ENCODE assay signal across 8 cellular contexts in genomic region chr13:99200433-99201167, GRCh38. TPM values are rescaled to one million over a fixed set of nuclear protein-coding genes. Genes with fewer than 3 reads are reported as not detected.
DNase-seq lines count a peak whose midpoint lies in the region; ATAC-seq and TF ChIP-seq lines count a peak whose summit lies in the region.

A gene with protein sequence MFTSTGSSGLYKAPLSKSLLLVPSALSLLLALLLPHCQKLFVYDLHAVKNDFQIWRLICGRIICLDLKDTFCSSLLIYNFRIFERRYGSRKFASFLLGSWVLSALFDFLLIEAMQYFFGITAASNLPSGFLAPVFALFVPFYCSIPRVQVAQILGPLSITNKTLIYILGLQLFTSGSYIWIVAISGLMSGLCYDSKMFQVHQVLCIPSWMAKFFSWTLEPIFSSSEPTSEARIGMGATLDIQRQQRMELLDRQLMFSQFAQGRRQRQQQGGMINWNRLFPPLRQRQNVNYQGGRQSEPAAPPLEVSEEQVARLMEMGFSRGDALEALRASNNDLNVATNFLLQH (plus strand): TSS chr13:99200854. CDS start chr13:99200909, 55 bp downstream.

- peak; percentile 99 for DNase-seq in NCI-H1417 (lab: John Stamatoyannopoulos, UW)
- DNase-seq in SW 1271 (lab: John Stamatoyannopoulos, UW) = peak; percentile 90 to 93
- peak; percentile 98 for DNase-seq in activated naive CD8-positive, alpha-beta T cell treated with anti-CD3 and anti-CD28 coated beads, Interleukin-2, amount 50 U/mL, for 24 hours
- DNase-seq in cardiac muscle cell (ENCODE audit: low read depth in 1 of 2, low spot score in 1 of 2) = peak; percentile 96 to 97
- DNase-seq in pons (ENCODE audit: low spot score) = peak; percentile 96
- DNase-seq in type B pancreatic cell (ENCODE audit: extremely low spot score, unreplicated experiment) = peak; percentile 97

- no peaks in the 10 kb centered on the region for H3K27me3 ChIP-seq in cardiac muscle cell

- no peaks in the 10 kb centered on the region for H3K9me3 ChIP-seq in cardiac muscle cell (ENCODE audit: low read depth)

- TF ChIP-seq CTCF in GM12872 (IDR thresholded peaks at IDR 0.05; ENCODE audit: insufficient read depth, low read depth, low read length) (0 out of 3 replicates have a peak, but pooled peaks have one; percentile 4), cardiac muscle cell (IDR thresholded peaks at IDR 0.05; ENCODE audit: low read depth, low read length) (no peak), type B pancreatic cell (conservative IDR thresholded peaks at IDR 0.05) (peak; percentile 22)

- H3K27ac Mint-ChIP-seq in activated naive CD8-positive, alpha-beta T cell treated with anti-CD3 and anti-CD28 coated beads, Interleukin-2, amount 50 U/mL, for 24 hours = peak within 1 kb of the TSS; percentile 94
- peak within 1 kb of the TSS; percentile 99 for H3K27ac Mint-ChIP-seq in type B pancreatic cell

- H3K9me3 Mint-ChIP-seq in activated naive CD8-positive, alpha-beta T cell treated with anti-CD3 and anti-CD28 coated beads, Interleukin-2, amount 50 U/mL, for 24 hours = no peaks in the 10 kb centered on the region
- no peaks in the 10 kb centered on the region for H3K9me3 Mint-ChIP-seq in type B pancreatic cell

- H3K27me3 Mint-ChIP-seq in activated naive CD8-positive, alpha-beta T cell treated with anti-CD3 and anti-CD28 coated beads, Interleukin-2, amount 50 U/mL, for 24 hours = peaks cover 2% of the 10 kb centered on the region
- H3K27me3 Mint-ChIP-seq in type B pancreatic cell = no peaks in the 10 kb centered on the region

- H3K36me3 ChIP-seq in cardiac muscle cell = no peaks in the 10 kb centered on the region

- peaks cover 6% of the 10 kb centered on the region for H3K4me1 ChIP-seq in cardiac muscle cell (ENCODE audit: low read depth)

- peak within 1 kb of the TSS; percentile 87 for H3K27ac ChIP-seq in cardiac muscle cell

- H3K4me3 ChIP-seq in cardiac muscle cell = peak within 1 kb of the TSS; percentile 82

- ATAC-seq in HG02759 (IDR thresholded peaks at IDR 0.05; ENCODE audit: unreplicated experiment) = peak; percentile 79
- ATAC-seq in activated naive CD8-positive, alpha-beta T cell treated with anti-CD3 and anti-CD28 coated beads, Interleukin-2, amount 50 U/mL, for 24 hours = peak; percentile 77

- H3K4me1 Mint-ChIP-seq in activated naive CD8-positive, alpha-beta T cell treated with anti-CD3 and anti-CD28 coated beads, Interleukin-2, amount 50 U/mL, for 24 hours = peaks cover 70% of the 10 kb centered on the region
- H3K4me1 Mint-ChIP-seq in type B pancreatic cell (ENCODE audit: unreplicated experiment) = peaks cover 53% of the 10 kb centered on the region

- peaks cover 26% of the 10 kb centered on the region for H3K36me3 Mint-ChIP-seq in activated naive CD8-positive, alpha-beta T cell treated with anti-CD3 and anti-CD28 coated beads, Interleukin-2, amount 50 U/mL, for 24 hours (ENCODE audit: low read depth)
- peaks cover 24% of the 10 kb centered on the region for H3K36me3 Mint-ChIP-seq in type B pancreatic cell

- peak within 1 kb of the TSS; percentile 93 for H3K4me3 Mint-ChIP-seq in activated naive CD8-positive, alpha-beta T cell treated with anti-CD3 and anti-CD28 coated beads, Interleukin-2, amount 50 U/mL, for 24 hours
- H3K4me3 Mint-ChIP-seq in type B pancreatic cell = peak within 1 kb of the TSS; percentile 93

RNA-seq across cellular contexts. Expression of the gene that starts here (rescaled TPM):
- total RNA-seq in cardiac muscle cell (71.2 and 72.1 TPM in 2 replicates), type B pancreatic cell (ENCODE audit: low replicate concordance) (66.0 and 77.2 TPM in 2 replicates)
- polyA plus RNA-seq in cardiac muscle cell = 127 and 130 TPM in 2 replicates

Comparison
In these comparisons a context has a peak if more than half of its experiments do, and no peak if none do; other contexts are left out.
1. Peak in every context shown above with its lines: DNase-seq, ATAC-seq, H3K4me3 ChIP-seq and H3K27ac ChIP-seq.